1 cellular context compared by ENCODE assay signal in the genomic region with DNA sequence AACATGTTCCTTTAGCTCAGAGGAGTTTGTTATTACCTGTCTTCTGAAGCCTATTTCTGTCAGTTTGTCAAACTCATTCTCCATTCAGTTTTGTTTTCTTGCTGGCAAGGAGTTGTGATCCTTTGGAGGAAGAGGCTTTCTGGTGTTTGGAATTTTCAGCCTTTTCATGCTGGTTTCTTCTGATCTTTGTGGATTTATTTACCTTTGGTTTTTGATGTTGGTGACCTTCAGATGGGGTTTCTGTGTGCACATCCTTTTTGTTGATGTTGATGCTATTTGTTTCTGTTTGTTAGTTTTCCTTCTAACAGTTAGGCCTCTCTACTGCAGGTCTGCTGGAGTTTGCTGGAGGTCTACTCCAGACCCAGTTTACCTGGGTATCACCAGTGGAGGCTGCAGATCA.
A peak's percentile ranks its signal among the peaks of the same experiment; 100 is the strongest.
TF ChIP-seq lines count a peak whose summit lies in the region.

No MANE protein-coding gene starts in this region.

TF ChIP-seq in HepG2, 621 proteins besides CTCF, POLR2A, EP300 and RAD21 (continued from another document and continues in another):
- TF ChIP-seq, protein P1, sequence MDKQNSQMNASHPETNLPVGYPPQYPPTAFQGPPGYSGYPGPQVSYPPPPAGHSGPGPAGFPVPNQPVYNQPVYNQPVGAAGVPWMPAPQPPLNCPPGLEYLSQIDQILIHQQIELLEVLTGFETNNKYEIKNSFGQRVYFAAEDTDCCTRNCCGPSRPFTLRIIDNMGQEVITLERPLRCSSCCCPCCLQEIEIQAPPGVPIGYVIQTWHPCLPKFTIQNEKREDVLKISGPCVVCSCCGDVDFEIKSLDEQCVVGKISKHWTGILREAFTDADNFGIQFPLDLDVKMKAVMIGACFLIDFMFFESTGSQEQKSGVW (CRISPR knock-in tag; IDR thresholded peaks at IDR 0.05; ENCODE audit: borderline replicate concordance) = no peak
- TF ChIP-seq ZNF383 (CRISPR knock-in tag; IDR thresholded peaks at IDR 0.05; ENCODE audit: borderline replicate concordance) = no peak
- TF ChIP-seq CREM (IDR thresholded peaks at IDR 0.05) = peak; percentile 48; the same call in 1 of the 2 replicates
- TF ChIP-seq CREM (CRISPR knock-in tag; IDR thresholded peaks at IDR 0.05) = no peak
- no peak for TF ChIP-seq CC2D1A (CRISPR knock-in tag; IDR thresholded peaks at IDR 0.05)
- TF ChIP-seq NR2F6 (IDR thresholded peaks at IDR 0.05) = peak; percentile 54
- TF ChIP-seq NR2F6 (CRISPR knock-in tag; IDR thresholded peaks at IDR 0.05) = no peak; the same call in 1 of the 2 replicates
- 0 out of 2 replicates have a peak, but pooled peaks have one; percentile 3 for TF ChIP-seq HOXA3 (CRISPR knock-in tag; IDR thresholded peaks at IDR 0.05)
- peak; percentile 88 for TF ChIP-seq FOXP1 (IDR thresholded peaks at IDR 0.05)
- TF ChIP-seq FOXP1 (CRISPR knock-in tag; IDR thresholded peaks at IDR 0.05) = peak; percentile 96
- TF ChIP-seq ZBTB7B (CRISPR knock-in tag; IDR thresholded peaks at IDR 0.05) = no peak
- TF ChIP-seq HMG20B (CRISPR knock-in tag; conservative IDR thresholded peaks at IDR 0.05) = no peak
- peak; percentile 82 for TF ChIP-seq ISL2 (CRISPR knock-in tag; IDR thresholded peaks at IDR 0.05)
- TF ChIP-seq SALL1 (CRISPR knock-in tag; IDR thresholded peaks at IDR 0.05) = peak; percentile 24; the same call in 1 of the 2 replicates
- no peak for TF ChIP-seq ZFP1 (CRISPR knock-in tag; IDR thresholded peaks at IDR 0.05)
- peak in 1 of 2 experiments; percentile 60; a peak in 1 of 4 replicates for TF ChIP-seq KLF16 (CRISPR knock-in tag; IDR thresholded peaks at IDR 0.05)
- TF ChIP-seq MED1 (CRISPR knock-in tag; IDR thresholded peaks at IDR 0.05) = 0 out of 2 replicates have a peak, but pooled peaks have one; percentile 53
- TF ChIP-seq MIER2 (CRISPR knock-in tag; IDR thresholded peaks at IDR 0.05) = no peak
- 0 out of 2 replicates have a peak, but pooled peaks have one; percentile 38 for TF ChIP-seq NR2F2 (IDR thresholded peaks at IDR 0.05; ENCODE audit: borderline replicate concordance, low read depth)
- peak; percentile 76; the same call in 1 of the 2 replicates for TF ChIP-seq SOX5 (CRISPR knock-in tag; IDR thresholded peaks at IDR 0.05; ENCODE audit: borderline replicate concordance)
- TF ChIP-seq, protein P2, sequence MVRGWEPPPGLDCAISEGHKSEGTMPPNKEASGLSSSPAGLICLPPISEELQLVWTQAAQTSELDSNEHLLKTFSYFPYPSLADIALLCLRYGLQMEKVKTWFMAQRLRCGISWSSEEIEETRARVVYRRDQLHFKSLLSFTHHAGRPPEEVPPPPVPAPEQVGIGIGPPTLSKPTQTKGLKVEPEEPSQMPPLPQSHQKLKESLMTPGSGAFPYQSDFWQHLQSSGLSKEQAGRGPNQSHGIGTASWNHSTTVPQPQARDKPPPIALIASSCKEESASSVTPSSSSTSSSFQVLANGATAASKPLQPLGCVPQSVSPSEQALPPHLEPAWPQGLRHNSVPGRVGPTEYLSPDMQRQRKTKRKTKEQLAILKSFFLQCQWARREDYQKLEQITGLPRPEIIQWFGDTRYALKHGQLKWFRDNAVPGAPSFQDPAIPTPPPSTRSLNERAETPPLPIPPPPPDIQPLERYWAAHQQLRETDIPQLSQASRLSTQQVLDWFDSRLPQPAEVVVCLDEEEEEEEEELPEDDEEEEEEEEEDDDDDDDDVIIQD (CRISPR knock-in tag; IDR thresholded peaks at IDR 0.05; ENCODE audit: low read depth) = peak; percentile 40; the same call in 1 of the 2 replicates
- TF ChIP-seq, protein P3, sequence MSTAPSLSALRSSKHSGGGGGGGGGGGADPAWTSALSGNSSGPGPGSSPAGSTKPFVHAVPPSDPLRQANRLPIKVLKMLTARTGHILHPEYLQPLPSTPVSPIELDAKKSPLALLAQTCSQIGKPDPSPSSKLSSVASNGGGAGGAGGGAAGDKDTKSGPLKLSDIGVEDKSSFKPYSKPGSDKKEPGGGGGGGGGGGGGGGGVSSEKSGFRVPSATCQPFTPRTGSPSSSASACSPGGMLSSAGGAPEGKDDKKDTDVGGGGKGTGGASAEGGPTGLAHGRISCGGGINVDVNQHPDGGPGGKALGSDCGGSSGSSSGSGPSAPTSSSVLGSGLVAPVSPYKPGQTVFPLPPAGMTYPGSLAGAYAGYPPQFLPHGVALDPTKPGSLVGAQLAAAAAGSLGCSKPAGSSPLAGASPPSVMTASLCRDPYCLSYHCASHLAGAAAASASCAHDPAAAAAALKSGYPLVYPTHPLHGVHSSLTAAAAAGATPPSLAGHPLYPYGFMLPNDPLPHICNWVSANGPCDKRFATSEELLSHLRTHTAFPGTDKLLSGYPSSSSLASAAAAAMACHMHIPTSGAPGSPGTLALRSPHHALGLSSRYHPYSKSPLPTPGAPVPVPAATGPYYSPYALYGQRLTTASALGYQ (CRISPR knock-in tag; IDR thresholded peaks at IDR 0.05) = peak; percentile 55; the same call in 1 of the 2 replicates
- TF ChIP-seq FOXJ3 (CRISPR knock-in tag; IDR thresholded peaks at IDR 0.05; ENCODE audit: borderline replicate concordance) = peak; percentile 51; the same call in 1 of the 2 replicates
- TF ChIP-seq SAP130 (CRISPR knock-in tag; IDR thresholded peaks at IDR 0.05; ENCODE audit: low read depth) = peak; percentile 26; the same call in 1 of the 2 replicates
- TF ChIP-seq ZNF335 (CRISPR knock-in tag; IDR thresholded peaks at IDR 0.05) = no peak
- TF ChIP-seq FOXA3 (CRISPR knock-in tag; IDR thresholded peaks at IDR 0.05) = peak; percentile 67
- TF ChIP-seq RBAK (CRISPR knock-in tag; IDR thresholded peaks at IDR 0.05) = no peak
- TF ChIP-seq BCL6 (CRISPR knock-in tag; IDR thresholded peaks at IDR 0.05) = peak; percentile 37; the same call in 1 of the 2 replicates
- TF ChIP-seq FOXA1 (IDR thresholded peaks at IDR 0.05) = no peak
- TF ChIP-seq FOXA1 (CRISPR knock-in tag; IDR thresholded peaks at IDR 0.05) = peak; percentile 29; the same call in 1 of the 2 replicates
- TF ChIP-seq CREB1 (IDR thresholded peaks at IDR 0.05) = no peak
- TF ChIP-seq CREB1 (CRISPR knock-in tag; IDR thresholded peaks at IDR 0.05) = no peak
- TF ChIP-seq TEAD3 (CRISPR knock-in tag; optimal IDR thresholded peaks at IDR 0.05; ENCODE audit: borderline replicate concordance) = peak; percentile 13
- no peak for TF ChIP-seq PCBP1 (IDR thresholded peaks at IDR 0.05; ENCODE audit: borderline replicate concordance, low read depth, low read length)
- peak; percentile 70; the same call in 1 of the 2 replicates for TF ChIP-seq HMG20A (CRISPR knock-in tag; IDR thresholded peaks at IDR 0.05; ENCODE audit: borderline replicate concordance)
- no peak for TF ChIP-seq ZBTB10 (CRISPR knock-in tag; IDR thresholded peaks at IDR 0.05; ENCODE audit: borderline replicate concordance)
- no peak for TF ChIP-seq ZNF557 (CRISPR knock-in tag; IDR thresholded peaks at IDR 0.05)
- peak; percentile 89 for TF ChIP-seq TCF7 (IDR thresholded peaks at IDR 0.05; ENCODE audit: low read depth)
- no peak for TF ChIP-seq SOX6 (IDR thresholded peaks at IDR 0.05)
- peak; percentile 63 for TF ChIP-seq SOX6 (CRISPR knock-in tag; IDR thresholded peaks at IDR 0.05)
- TF ChIP-seq RARA (CRISPR knock-in tag; IDR thresholded peaks at IDR 0.05) = peak; percentile 56
- no peak for TF ChIP-seq ARID3A (IDR thresholded peaks at IDR 0.05; ENCODE audit: low read depth, low read length)
- TF ChIP-seq ELF3 (CRISPR knock-in tag; IDR thresholded peaks at IDR 0.05) = peak; percentile 46; the same call in 1 of the 2 replicates
- TF ChIP-seq POGZ (CRISPR knock-in tag; IDR thresholded peaks at IDR 0.05) = peak; percentile 53
- 0 out of 2 replicates have a peak, but pooled peaks have one; percentile 17 for TF ChIP-seq HNF4A (CRISPR knock-in tag; IDR thresholded peaks at IDR 0.05)
- TF ChIP-seq, protein P4, sequence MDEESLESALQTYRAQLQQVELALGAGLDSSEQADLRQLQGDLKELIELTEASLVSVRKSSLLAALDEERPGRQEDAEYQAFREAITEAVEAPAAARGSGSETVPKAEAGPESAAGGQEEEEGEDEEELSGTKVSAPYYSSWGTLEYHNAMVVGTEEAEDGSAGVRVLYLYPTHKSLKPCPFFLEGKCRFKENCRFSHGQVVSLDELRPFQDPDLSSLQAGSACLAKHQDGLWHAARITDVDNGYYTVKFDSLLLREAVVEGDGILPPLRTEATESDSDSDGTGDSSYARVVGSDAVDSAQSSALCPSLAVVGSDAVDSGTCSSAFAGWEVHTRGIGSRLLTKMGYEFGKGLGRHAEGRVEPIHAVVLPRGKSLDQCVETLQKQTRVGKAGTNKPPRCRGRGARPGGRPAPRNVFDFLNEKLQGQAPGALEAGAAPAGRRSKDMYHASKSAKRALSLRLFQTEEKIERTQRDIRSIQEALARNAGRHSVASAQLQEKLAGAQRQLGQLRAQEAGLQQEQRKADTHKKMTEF (CRISPR knock-in tag; IDR thresholded peaks at IDR 0.05) = peak; percentile 60; the same call in 1 of the 2 replicates
- TF ChIP-seq, protein P5, sequence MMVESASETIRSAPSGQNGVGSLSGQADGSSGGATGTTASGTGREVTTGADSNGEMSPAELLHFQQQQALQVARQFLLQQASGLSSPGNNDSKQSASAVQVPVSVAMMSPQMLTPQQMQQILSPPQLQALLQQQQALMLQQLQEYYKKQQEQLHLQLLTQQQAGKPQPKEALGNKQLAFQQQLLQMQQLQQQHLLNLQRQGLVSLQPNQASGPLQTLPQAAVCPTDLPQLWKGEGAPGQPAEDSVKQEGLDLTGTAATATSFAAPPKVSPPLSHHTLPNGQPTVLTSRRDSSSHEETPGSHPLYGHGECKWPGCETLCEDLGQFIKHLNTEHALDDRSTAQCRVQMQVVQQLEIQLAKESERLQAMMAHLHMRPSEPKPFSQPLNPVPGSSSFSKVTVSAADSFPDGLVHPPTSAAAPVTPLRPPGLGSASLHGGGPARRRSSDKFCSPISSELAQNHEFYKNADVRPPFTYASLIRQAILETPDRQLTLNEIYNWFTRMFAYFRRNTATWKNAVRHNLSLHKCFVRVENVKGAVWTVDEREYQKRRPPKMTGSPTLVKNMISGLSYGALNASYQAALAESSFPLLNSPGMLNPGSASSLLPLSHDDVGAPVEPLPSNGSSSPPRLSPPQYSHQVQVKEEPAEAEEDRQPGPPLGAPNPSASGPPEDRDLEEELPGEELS (CRISPR knock-in tag; IDR thresholded peaks at IDR 0.05) = peak; percentile 97
- TF ChIP-seq, protein P6, sequence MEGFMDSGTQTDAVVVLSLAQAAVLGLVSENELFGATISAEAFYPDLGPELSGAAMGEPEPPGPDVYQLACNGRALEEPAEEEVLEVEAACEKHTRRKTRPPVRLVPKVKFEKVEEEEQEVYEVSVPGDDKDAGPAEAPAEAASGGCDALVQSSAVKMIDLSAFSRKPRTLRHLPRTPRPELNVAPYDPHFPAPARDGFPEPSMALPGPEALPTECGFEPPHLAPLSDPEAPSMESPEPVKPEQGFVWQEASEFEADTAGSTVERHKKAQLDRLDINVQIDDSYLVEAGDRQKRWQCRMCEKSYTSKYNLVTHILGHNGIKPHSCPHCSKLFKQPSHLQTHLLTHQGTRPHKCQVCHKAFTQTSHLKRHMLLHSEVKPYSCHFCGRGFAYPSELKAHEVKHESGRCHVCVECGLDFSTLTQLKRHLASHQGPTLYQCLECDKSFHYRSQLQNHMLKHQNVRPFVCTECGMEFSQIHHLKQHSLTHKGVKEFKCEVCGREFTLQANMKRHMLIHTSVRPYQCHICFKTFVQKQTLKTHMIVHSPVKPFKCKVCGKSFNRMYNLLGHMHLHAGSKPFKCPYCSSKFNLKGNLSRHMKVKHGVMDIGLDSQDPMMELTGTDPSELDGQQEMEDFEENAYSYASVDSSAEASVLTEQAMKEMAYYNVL (CRISPR knock-in tag; IDR thresholded peaks at IDR 0.05; ENCODE audit: borderline replicate concordance) = 0 out of 2 replicates have a peak, but pooled peaks have one; percentile 25
- TF ChIP-seq GPN1 (CRISPR knock-in tag; IDR thresholded peaks at IDR 0.05; ENCODE audit: borderline replicate concordance) = no peak
- no peak for TF ChIP-seq GZF1 (CRISPR knock-in tag; IDR thresholded peaks at IDR 0.05)
